ENCODE assay signal across 1 cellular context in genomic region chr20:63970714-63971431, GRCh38.
TF ChIP-seq lines count a peak whose summit lies in the region.

No MANE protein-coding gene starts in this region.

TF ChIP-seq in SK-N-SH treated with all-trans-retinoic acid at 6 μM for 48 hours, 23 proteins besides CTCF, POLR2A, EP300 and RAD21 (continued from another document):
- TF ChIP-seq TSHZ2 (CRISPR knock-in tag; IDR thresholded peaks at IDR 0.05) (no peak), BACH2 (CRISPR knock-in tag; IDR thresholded peaks at IDR 0.05; ENCODE audit: borderline replicate concordance) (no peak), RARB (CRISPR knock-in tag; IDR thresholded peaks at IDR 0.05) (no peak), POU6F1 (CRISPR knock-in tag; IDR thresholded peaks at IDR 0.05; ENCODE audit: borderline replicate concordance, low read depth) (no peak), ISL1 (CRISPR knock-in tag; IDR thresholded peaks at IDR 0.05) (no peak), CREB5 (CRISPR knock-in tag; IDR thresholded peaks at IDR 0.05; ENCODE audit: low read depth) (no peak), ESRRG (CRISPR knock-in tag; IDR thresholded peaks at IDR 0.05) (no peak), CSRNP3 (CRISPR knock-in tag; IDR thresholded peaks at IDR 0.05) (no peak), SNAI2 (CRISPR knock-in tag; IDR thresholded peaks at IDR 0.05) (no peak), ZFP3 (CRISPR knock-in tag; IDR thresholded peaks at IDR 0.05) (no peak), PATZ1 (CRISPR knock-in tag; IDR thresholded peaks at IDR 0.05; ENCODE audit: borderline replicate concordance) (no peak), ZNF70 (CRISPR knock-in tag; IDR thresholded peaks at IDR 0.05) (no peak), ZFP30 (CRISPR knock-in tag; IDR thresholded peaks at IDR 0.05) (no peak)
TF ChIP-seq in SK-N-SH treated with all-trans-retinoic acid at 6 μM for 48 hours: peak in this region for 0.
